In the genomic region with DNA sequence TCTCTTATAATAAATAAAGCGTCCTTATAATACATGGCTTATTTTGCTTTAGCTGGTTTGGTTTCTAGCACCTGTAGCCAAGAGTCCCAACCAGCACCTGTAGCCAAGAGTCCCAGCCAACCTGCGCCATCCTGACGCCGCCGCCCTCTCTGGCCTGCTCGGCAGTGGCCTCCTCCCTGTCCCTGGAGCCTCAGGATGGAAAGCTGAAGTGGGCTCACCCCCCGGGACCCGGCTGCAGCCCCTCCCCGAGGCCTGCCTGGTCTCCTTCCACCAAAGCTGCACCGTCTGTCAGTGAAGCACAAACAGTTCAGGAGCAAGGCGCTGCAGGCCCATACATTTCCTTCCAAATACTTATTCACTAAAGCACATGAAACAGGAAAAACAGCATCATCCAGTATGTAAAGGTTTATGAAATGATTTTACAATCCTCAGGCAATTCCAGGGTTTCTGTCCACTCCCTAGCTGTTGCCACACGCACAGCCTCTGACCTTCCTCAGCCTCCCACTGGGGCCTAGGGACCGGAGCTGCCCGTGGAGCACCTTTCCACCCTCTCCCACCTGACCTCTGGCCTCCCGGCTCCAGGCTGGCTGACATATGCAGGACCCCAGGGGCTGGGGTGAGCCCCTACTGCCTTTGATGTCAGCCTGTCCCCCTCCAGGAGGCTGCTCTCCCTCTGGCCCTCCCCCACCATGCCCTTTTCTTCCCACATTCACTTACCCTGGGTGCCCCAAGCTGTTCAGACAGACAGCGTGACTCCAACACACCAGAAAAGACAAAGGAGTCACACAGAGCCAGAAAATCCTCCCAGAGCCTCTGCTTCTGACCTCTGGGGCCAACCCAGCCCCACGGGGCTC, we compare ENCODE assay signal across 27 cellular contexts.
DNase-seq lines count a peak whose midpoint lies in the region; TF ChIP-seq lines count a peak whose summit lies in the region.
"Had no signal": no experiment of that assay in that cellular context is flagged by ENCODE, and none has a peak within 500 bp of the region (broad histone marks: within the 10 kb centered on the region; RNA-seq: fewer than 3 reads in every experiment).

No MANE protein-coding gene starts in this region.

- H3K4me3 ChIP-seq in endodermal cell (ENCODE audit: low read length) (no peak overlapping the region), mesodermal cell (ENCODE audit: extremely low read depth, insufficient read depth, low read length, poor library complexity, severe bottlenecking) (no peak overlapping the region)
- H3K4me3 ChIP-seq: body of pancreas, heart left ventricle, thyroid gland had no signal

- H3K36me3 Mint-ChIP-seq in endodermal cell (ENCODE audit: low read depth) (no peaks in the 10 kb centered on the region), type B pancreatic cell (no peaks in the 10 kb centered on the region), osteocyte (ENCODE audit: unreplicated experiment) (no peaks in the 10 kb centered on the region)
- H3K36me3 Mint-ChIP-seq: CD4-positive, CD25-positive, alpha-beta regulatory T cell had no signal

- DNase-seq in activated effector memory CD4-positive, alpha-beta T cell treated with anti-CD3 and anti-CD28 coated beads, Interleukin-2, amount 50 U/mL, for 16 hours: peak; percentile 28
- no peak for DNase-seq in activated effector memory CD4-positive, alpha-beta T cell treated with Interleukin-2 at 50 U/mL for 16 hours
- peak; percentile 71 for DNase-seq in endodermal cell
- no peak for DNase-seq in type B pancreatic cell (ENCODE audit: extremely low spot score, unreplicated experiment)
- DNase-seq in T-helper 1 cell: no peak
- DNase-seq in osteocyte (ENCODE audit: extremely low spot score, unreplicated experiment): no peak
- DNase-seq in NK-92 (lab: John Stamatoyannopoulos, UW; ENCODE audit: unreplicated experiment): no peak
- DNase-seq: activated CD4-positive, alpha-beta T cell treated with anti-CD3 and anti-CD28 coated beads for 48 hours; activated T-cell treated with anti-CD3 and anti-CD28 coated beads, Interleukin-2, amount 50 U/mL, for 24 hours; body of pancreas; CD4-positive, CD25-positive, alpha-beta regulatory T cell; heart left ventricle; IMR-90; left cardiac atrium; NCI-H1048; NCI-H1694 treated with DMSO at 0.1 percent for 48 hours; NCI-H2171 treated with DMSO at 0.1 percent for 48 hours; NCI-H510A treated with DMSO at 0.1 percent for 48 hours; NK-92 treated with Interleukin-12 subunit alpha and Interleukin-12 subunit beta, amount 100 ng/mL, for 24 hours; PC-3; stimulated activated naive CD8-positive, alpha-beta T cell treated with anti-CD3 and anti-CD28 coated beads, Interleukin-15, amount 100 ng/mL, for 72 hours; T-helper 9 cell; thyroid gland had no signal

- H3K9me3 Mint-ChIP-seq in endodermal cell (no peaks in the 10 kb centered on the region), type B pancreatic cell (no peaks in the 10 kb centered on the region), osteocyte (ENCODE audit: unreplicated experiment) (no peaks in the 10 kb centered on the region)
- H3K9me3 Mint-ChIP-seq: activated T-cell treated with anti-CD3 and anti-CD28 coated beads, Interleukin-2, amount 50 U/mL, for 24 hours; CD4-positive, CD25-positive, alpha-beta regulatory T cell; stimulated activated naive CD8-positive, alpha-beta T cell treated with anti-CD3 and anti-CD28 coated beads, Interleukin-15, amount 100 ng/mL, for 72 hours had no signal

- H3K36me3 ChIP-seq in endodermal cell (ENCODE audit: control insufficient read depth, insufficient read depth, low read length) (no peaks in the 10 kb centered on the region), mesodermal cell (ENCODE audit: control insufficient read depth, insufficient read depth, low read length) (no peaks in the 10 kb centered on the region)
- H3K36me3 ChIP-seq: heart left ventricle, neutrophil, thyroid gland had no signal

- peak overlapping the region; percentile 44 for H3K27ac ChIP-seq in endodermal cell (ENCODE audit: low read depth, low read length)
- peak overlapping the region; percentile 41 for H3K27ac ChIP-seq in mesodermal cell (ENCODE audit: low read depth, low read length, severe bottlenecking)
- H3K27ac ChIP-seq: 22Rv1, body of pancreas, heart left ventricle, neutrophil, thyroid gland, VCaP had no signal

- TF ChIP-seq CTCF in endodermal cell (conservative IDR thresholded peaks at IDR 0.05) (no peak), type B pancreatic cell (conservative IDR thresholded peaks at IDR 0.05) (no peak), osteocyte (IDR thresholded peaks at IDR 0.05) (no peak)

- WGBS in endodermal cell (ENCODE audit: insufficient coverage in 1 of 2, insufficient read length in 1 of 2), 2 experiments: 83 to 85% methylated on average over 2 to 17 of the region's 17 CpGs
- WGBS in mesodermal cell (ENCODE audit: insufficient coverage in 2 of 2), 2 experiments: 64 to 76% methylated on average over 5 to 14 of the region's 17 CpGs

- H3K27me3 ChIP-seq in endodermal cell (ENCODE audit: control insufficient read depth, insufficient read depth, low read length, poor library complexity, severe bottlenecking): no peaks in the 10 kb centered on the region
- H3K27me3 ChIP-seq: thyroid gland had no signal

- no peak overlapping the region for H3K9ac ChIP-seq in endodermal cell (ENCODE audit: extremely low read depth, low read length, poor library complexity, severe bottlenecking)

- H3K27ac Mint-ChIP-seq in endodermal cell (peak overlapping the region; percentile 77), type B pancreatic cell (peak overlapping the region; percentile 84), osteocyte (ENCODE audit: unreplicated experiment) (no peak overlapping the region)
- H3K27ac Mint-ChIP-seq: activated T-cell treated with anti-CD3 and anti-CD28 coated beads, Interleukin-2, amount 50 U/mL, for 24 hours; CD4-positive, CD25-positive, alpha-beta regulatory T cell; stimulated activated naive CD8-positive, alpha-beta T cell treated with anti-CD3 and anti-CD28 coated beads, Interleukin-15, amount 100 ng/mL, for 72 hours had no signal

- no peaks in the 10 kb centered on the region for H3K27me3 Mint-ChIP-seq in endodermal cell (ENCODE audit: insufficient read depth)
- H3K27me3 Mint-ChIP-seq in type B pancreatic cell: peaks cover 4% of the 10 kb centered on the region
- no peaks in the 10 kb centered on the region for H3K27me3 Mint-ChIP-seq in osteocyte (ENCODE audit: unreplicated experiment)
- H3K27me3 Mint-ChIP-seq: CD4-positive, CD25-positive, alpha-beta regulatory T cell had no signal

- H3K4me1 Mint-ChIP-seq in endodermal cell: peaks cover 31% of the 10 kb centered on the region
- H3K4me1 Mint-ChIP-seq in type B pancreatic cell (ENCODE audit: unreplicated experiment): peaks cover 27% of the 10 kb centered on the region
- no peaks in the 10 kb centered on the region for H3K4me1 Mint-ChIP-seq in osteocyte (ENCODE audit: unreplicated experiment)
- H3K4me1 Mint-ChIP-seq: stimulated activated naive CD8-positive, alpha-beta T cell treated with anti-CD3 and anti-CD28 coated beads, Interleukin-15, amount 100 ng/mL, for 72 hours had no signal

- H3K4me3 Mint-ChIP-seq in endodermal cell (peak overlapping the region; percentile 16), type B pancreatic cell (peak overlapping the region; percentile 63), osteocyte (ENCODE audit: unreplicated experiment) (no peak overlapping the region)
- H3K4me3 Mint-ChIP-seq: activated T-cell treated with anti-CD3 and anti-CD28 coated beads, Interleukin-2, amount 50 U/mL, for 24 hours; CD4-positive, CD25-positive, alpha-beta regulatory T cell; stimulated activated naive CD8-positive, alpha-beta T cell treated with anti-CD3 and anti-CD28 coated beads, Interleukin-15, amount 100 ng/mL, for 72 hours had no signal

- H3K9me3 ChIP-seq in endodermal cell (ENCODE audit: control insufficient read depth, low read length) (no peaks in the 10 kb centered on the region), mesodermal cell (ENCODE audit: control insufficient read depth, low read length) (no peaks in the 10 kb centered on the region)
- H3K9me3 ChIP-seq: body of pancreas, heart left ventricle, neutrophil, thyroid gland had no signal

- peaks cover 17% of the 10 kb centered on the region for H3K4me1 ChIP-seq in endodermal cell (ENCODE audit: control insufficient read depth, insufficient read depth, low read length)
- H3K4me1 ChIP-seq in mesodermal cell (ENCODE audit: control insufficient read depth, insufficient read depth, low read length, poor library complexity, severe bottlenecking): peaks cover 14% of the 10 kb centered on the region
- H3K4me1 ChIP-seq: body of pancreas, heart left ventricle, thyroid gland had no signal

Comparison
In these comparisons a context has a peak if more than half of its experiments do, and no peak if none do; other contexts are left out.
1. DNase-seq: peak in activated effector memory CD4-positive, alpha-beta T cell treated with anti-CD3 and anti-CD28 coated beads, Interleukin-2, amount 50 U/mL, for 16 hours (single experiment) and endodermal cell (single experiment); none in activated effector memory CD4-positive, alpha-beta T cell treated with Interleukin-2 at 50 U/mL for 16 hours (single experiment), type B pancreatic cell (single experiment), T-helper 1 cell (0 of 5), osteocyte (single experiment) and NK-92 (single experiment).